Comparison of ENCODE assay signal across 1 cellular context in the genomic region with DNA sequence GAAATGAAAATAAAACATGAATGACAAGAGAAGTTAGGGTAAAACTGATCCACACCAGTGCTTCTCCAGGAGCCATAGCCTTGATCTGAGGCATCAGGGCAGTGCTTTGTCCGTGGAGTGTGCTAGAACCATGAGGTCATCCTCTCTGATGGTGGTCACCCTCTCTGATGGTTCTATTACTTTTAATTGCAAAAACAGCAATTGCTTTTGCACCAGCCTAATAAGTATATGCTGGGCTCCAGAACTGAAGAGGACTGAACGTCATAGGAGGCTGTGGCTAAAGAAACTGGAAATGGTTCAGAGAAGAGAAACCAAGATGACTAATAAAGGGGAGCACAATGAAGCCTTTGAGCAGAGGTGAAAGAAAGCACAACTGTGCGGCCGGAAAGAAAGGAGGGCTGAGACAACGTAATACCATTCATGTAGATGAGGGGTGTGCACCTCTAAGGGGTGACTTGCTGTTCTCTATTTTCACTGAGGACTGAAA.
TF ChIP-seq lines count a peak whose summit lies in the region.

No MANE protein-coding gene starts in this region.

TF ChIP-seq in HepG2, 621 proteins besides CTCF, POLR2A, EP300 and RAD21 (continued from another document):
- TF ChIP-seq KIAA2018 (CRISPR knock-in tag; IDR thresholded peaks at IDR 0.05; ENCODE audit: borderline replicate concordance) = no peak
- TF ChIP-seq CREM (IDR thresholded peaks at IDR 0.05) = 0 out of 2 replicates have a peak, but pooled peaks have one; percentile 13
- no peak for TF ChIP-seq CREM (CRISPR knock-in tag; IDR thresholded peaks at IDR 0.05)
- no peak for TF ChIP-seq HDAC2 (CRISPR knock-in tag; IDR thresholded peaks at IDR 0.05)
- peak; percentile 35; the same call in 1 of the 2 replicates for TF ChIP-seq ETV5 (CRISPR knock-in tag; IDR thresholded peaks at IDR 0.05; ENCODE audit: borderline replicate concordance)
- no peak for TF ChIP-seq ZNF264 (CRISPR knock-in tag; IDR thresholded peaks at IDR 0.05)
- no peak for TF ChIP-seq ZNF101 (CRISPR knock-in tag; IDR thresholded peaks at IDR 0.05; ENCODE audit: borderline replicate concordance, low read depth)
- TF ChIP-seq KDM4B (CRISPR knock-in tag; IDR thresholded peaks at IDR 0.05) = no peak
- TF ChIP-seq SOX13 (IDR thresholded peaks at IDR 0.05) = no peak
- peak in 1 of 2 experiments; percentile 17; a peak in 1 of 4 replicates for TF ChIP-seq SOX13 (CRISPR knock-in tag; conservative IDR thresholded peaks at IDR 0.05 in 1 of 2, IDR thresholded peaks at IDR 0.05 in 1 of 2)
- no peak for TF ChIP-seq NRL (CRISPR knock-in tag; IDR thresholded peaks at IDR 0.05; ENCODE audit: borderline replicate concordance)
- no peak for TF ChIP-seq FOXJ3 (CRISPR knock-in tag; IDR thresholded peaks at IDR 0.05; ENCODE audit: borderline replicate concordance)
- TF ChIP-seq TBP (CRISPR knock-in tag; IDR thresholded peaks at IDR 0.05) = no peak
- no peak for TF ChIP-seq MIER2 (CRISPR knock-in tag; IDR thresholded peaks at IDR 0.05)
- TF ChIP-seq ZNF263 (CRISPR knock-in tag; IDR thresholded peaks at IDR 0.05) = peak; percentile 51; the same call in 1 of the 2 replicates
- no peak for TF ChIP-seq THAP11 (CRISPR knock-in tag; IDR thresholded peaks at IDR 0.05)
- no peak for TF ChIP-seq ELF4 (CRISPR knock-in tag; IDR thresholded peaks at IDR 0.05; ENCODE audit: borderline replicate concordance)
- peak; percentile 56; the same call in 1 of the 2 replicates for TF ChIP-seq SOX5 (CRISPR knock-in tag; IDR thresholded peaks at IDR 0.05; ENCODE audit: borderline replicate concordance)
- TF ChIP-seq ZNF205 (CRISPR knock-in tag; IDR thresholded peaks at IDR 0.05) = no peak
- TF ChIP-seq, protein P1, sequence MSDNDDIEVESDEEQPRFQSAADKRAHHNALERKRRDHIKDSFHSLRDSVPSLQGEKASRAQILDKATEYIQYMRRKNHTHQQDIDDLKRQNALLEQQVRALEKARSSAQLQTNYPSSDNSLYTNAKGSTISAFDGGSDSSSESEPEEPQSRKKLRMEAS (IDR thresholded peaks at IDR 0.05) = no peak
- TF ChIP-seq HMG20A (CRISPR knock-in tag; IDR thresholded peaks at IDR 0.05; ENCODE audit: borderline replicate concordance) = peak; percentile 42; the same call in 1 of the 2 replicates
- TF ChIP-seq DMTF1 (CRISPR knock-in tag; IDR thresholded peaks at IDR 0.05) = no peak
